In genomic region chr11:63906585-63906984, GRCh38 we compare ENCODE assay signal across 8 cellular contexts. TPM values are rescaled to one million over a fixed set of nuclear protein-coding genes. Genes with fewer than 3 reads are reported as not detected.
A peak's percentile ranks its signal among the peaks of the same experiment; 100 is the strongest.
DNase-seq lines count a peak whose midpoint lies in the region; ATAC-seq and TF ChIP-seq lines count a peak whose summit lies in the region.

No MANE protein-coding gene starts in this region.

- no peak overlapping the region for H2AK5ac ChIP-seq in neuronal stem cell (ENCODE audit: low read depth, low read length)

- H3K4me1 Mint-ChIP-seq in activated CD8-positive, alpha-beta T cell treated with anti-CD3 and anti-CD28 coated beads for 36 hours (ENCODE audit: low read depth) = peaks cover 2% of the 10 kb centered on the region

- H3K27me3 ChIP-seq in left ventricle myocardium inferior (ENCODE audit: low read depth) = no peaks in the 10 kb centered on the region
- no peaks in the 10 kb centered on the region for H3K27me3 ChIP-seq in foreskin keratinocyte
- H3K27me3 ChIP-seq in neuronal stem cell (ENCODE audit: control insufficient read depth in 3 of 3, insufficient read depth in 3 of 3, low read depth in 1 of 3, low read length in 3 of 3) = no peaks in the 10 kb centered on the region
- H3K27me3 ChIP-seq in suprapubic skin = no peaks in the 10 kb centered on the region

- no peak overlapping the region for H3K4me2 ChIP-seq in neuronal stem cell (ENCODE audit: insufficient read depth, low read length, poor library complexity, severe bottlenecking)

- H3K4me3 Mint-ChIP-seq in activated CD8-positive, alpha-beta T cell treated with anti-CD3 and anti-CD28 coated beads for 36 hours = no peak overlapping the region

- H3K36me3 Mint-ChIP-seq in activated CD8-positive, alpha-beta T cell treated with anti-CD3 and anti-CD28 coated beads for 36 hours (ENCODE audit: low read depth) = peaks cover 39% of the 10 kb centered on the region

- no peak overlapping the region for H3K9ac ChIP-seq in neuronal stem cell (ENCODE audit: low read depth, low read length, poor library complexity)

- WGBS in neuronal stem cell (ENCODE audit: extremely low coverage in 2 of 2, insufficient read length in 2 of 2, insufficient replicate concordance in 1 of 2), 2 donors = no CpG with 5 or more reads among the region's 7 CpGs
- 80% methylated on average over 6 of the region's 7 CpGs for WGBS in suprapubic skin

- H3K4me3 ChIP-seq in left ventricle myocardium inferior (no peak overlapping the region), neuronal stem cell (ENCODE audit: low read length in 2 of 2) (no peak overlapping the region), suprapubic skin (no peak overlapping the region)

- TF ChIP-seq CTCF in left ventricle myocardium inferior (IDR thresholded peaks at IDR 0.05; ENCODE audit: borderline replicate concordance) (peak; percentile 50), foreskin keratinocyte (conservative IDR thresholded peaks at IDR 0.05) (peak; percentile 32), suprapubic skin (IDR thresholded peaks at IDR 0.05) (peak in 1 of 2 donors; percentile 25)
- peak; percentile 59 for TF ChIP-seq CTCF in activated CD8-positive, alpha-beta T cell treated with anti-CD3 and anti-CD28 coated beads for 36 hours (IDR thresholded peaks at IDR 0.05)

- TF ChIP-seq POLR2A in suprapubic skin (IDR thresholded peaks at IDR 0.05) = no peak

- H3K36me3 ChIP-seq in left ventricle myocardium inferior (peaks cover 75% of the 10 kb centered on the region), neuronal stem cell (replicated peaks in 1 of 2; ENCODE audit: control insufficient read depth in 2 of 2, insufficient read depth in 2 of 2, low read length in 2 of 2) (peaks cover 36 to 82% of the 10 kb centered on the region in 2 donors), suprapubic skin (peaks cover 88% of the 10 kb centered on the region)

- H3K79me1 ChIP-seq in neuronal stem cell (ENCODE audit: low read depth, low read length) = peaks cover 11% of the 10 kb centered on the region

- no peak overlapping the region for H2BK12ac ChIP-seq in neuronal stem cell (ENCODE audit: low read length)

- H2AFZ ChIP-seq in neuronal stem cell (ENCODE audit: low read length) = no peak overlapping the region

- no peak overlapping the region for H3K4ac ChIP-seq in neuronal stem cell (ENCODE audit: low read length)

- TF ChIP-seq EP300 in suprapubic skin (IDR thresholded peaks at IDR 0.05) = no peak

- H2BK120ac ChIP-seq in neuronal stem cell (ENCODE audit: low read depth, low read length) = no peak overlapping the region

- intact Hi-C loops in left ventricle myocardium inferior (cut with micrococcal nuclease) = no loop called here
- intact Hi-C loops in left cardiac atrium (cut with DNase I) = no loop called here
- intact Hi-C loops in activated CD8-positive, alpha-beta T cell treated with anti-CD3 and anti-CD28 coated beads for 36 hours (cut with micrococcal nuclease) = no loop called here
- intact Hi-C loops in sciatic nerve (cut with DNase I) = no loop called here

- DNase-seq in left ventricle myocardium inferior = no peak
- no peak for DNase-seq in left cardiac atrium
- peak; percentile 70 for DNase-seq in activated CD8-positive, alpha-beta T cell treated with anti-CD3 and anti-CD28 coated beads for 36 hours
- no peak for DNase-seq in foreskin keratinocyte
- no peak for DNase-seq in neuronal stem cell (ENCODE audit: low spot score)
- no peak for DNase-seq in sciatic nerve (ENCODE audit: low spot score)
- DNase-seq in suprapubic skin (ENCODE audit: low spot score in 2 of 2) = no peak

- H3K4me1 ChIP-seq in left ventricle myocardium inferior (peaks cover 40% of the 10 kb centered on the region), foreskin keratinocyte (no peaks in the 10 kb centered on the region), neuronal stem cell (ENCODE audit: control insufficient read depth in 2 of 2, insufficient read depth in 1 of 2, low read depth in 1 of 2, low read length in 2 of 2) (peaks cover 32 to 39% of the 10 kb centered on the region in 2 donors), suprapubic skin (peaks cover 16% of the 10 kb centered on the region)

- H3K18ac ChIP-seq in neuronal stem cell (ENCODE audit: low read length) = no peak overlapping the region

- no peaks in the 10 kb centered on the region for H3K9me3 Mint-ChIP-seq in activated CD8-positive, alpha-beta T cell treated with anti-CD3 and anti-CD28 coated beads for 36 hours

- no peak overlapping the region for H4K8ac ChIP-seq in neuronal stem cell (ENCODE audit: low read depth, low read length)

- H2BK15ac ChIP-seq in neuronal stem cell (ENCODE audit: low read length) = no peak overlapping the region

- H2BK5ac ChIP-seq in neuronal stem cell (ENCODE audit: low read length) = no peak overlapping the region

- CTCF ChIA-PET in activated CD8-positive, alpha-beta T cell treated with anti-CD3 and anti-CD28 coated beads for 36 hours (lab: Charles Lee) = interaction anchor here (0.9 to 2.4 kb wide), 17 partner anchors 9 to 137 kb away, joined by 3 to 38 read pairs (median 4); partner anchors contain the start of genes MARK2 and RCOR2

- no peak overlapping the region for H4K91ac ChIP-seq in neuronal stem cell (ENCODE audit: low read depth, low read length, poor library complexity)

- POLR2A ChIA-PET in activated CD8-positive, alpha-beta T cell treated with anti-CD3 and anti-CD28 coated beads for 36 hours (lab: Charles Lee) = interaction anchor here (0.8 to 1.5 kb wide), 2 partner anchors 11 to 69 kb away, joined by 5 to 9 read pairs; partner anchors contain the start of gene RCOR2

- H3K9me3 ChIP-seq in left ventricle myocardium inferior (replicated peaks) (no peaks in the 10 kb centered on the region), neuronal stem cell (replicated peaks in 1 of 2; ENCODE audit: control insufficient read depth in 2 of 2, insufficient read depth in 1 of 2, low read depth in 1 of 2, low read length in 2 of 2) (no peaks in the 10 kb centered on the region), suprapubic skin (no peaks in the 10 kb centered on the region)

- no peak overlapping the region for H3K14ac ChIP-seq in neuronal stem cell (ENCODE audit: low read length)

- H3K27me3 Mint-ChIP-seq in activated CD8-positive, alpha-beta T cell treated with anti-CD3 and anti-CD28 coated beads for 36 hours = no peaks in the 10 kb centered on the region

- H3K23ac ChIP-seq in neuronal stem cell (ENCODE audit: low read depth, low read length, poor library complexity) = no peak overlapping the region

- H3K27ac ChIP-seq in left ventricle myocardium inferior (replicated peaks) = no peak overlapping the region
- no peak overlapping the region for H3K27ac ChIP-seq in foreskin keratinocyte
- no peak overlapping the region for H3K27ac ChIP-seq in neuronal stem cell (replicated peaks; ENCODE audit: low read length)
- H3K27ac ChIP-seq in suprapubic skin = no peak overlapping the region

- ATAC-seq in left cardiac atrium (no peak), foreskin keratinocyte (no peak), sciatic nerve (no peak), HG03565 (IDR thresholded peaks at IDR 0.05; ENCODE audit: unreplicated experiment) (no peak)
- ATAC-seq in activated CD8-positive, alpha-beta T cell treated with anti-CD3 and anti-CD28 coated beads for 36 hours = peak; percentile 74

- no peak overlapping the region for H3K27ac Mint-ChIP-seq in activated CD8-positive, alpha-beta T cell treated with anti-CD3 and anti-CD28 coated beads for 36 hours

RNA-seq across cellular contexts. Expression of gene RCOR2, which starts 10.4 kb away (rescaled TPM):
- 10.5 TPM for total RNA-seq in left ventricle myocardium inferior
- 1 to 10 TPM; 2.3 to 8.3 TPM for total RNA-seq in left cardiac atrium
- total RNA-seq in activated CD8-positive, alpha-beta T cell treated with anti-CD3 and anti-CD28 coated beads for 36 hours = 1 to 10 TPM in 1 of 2 experiments, under 1 TPM in 1; 0.61 to 2.1 TPM
- 1.5 and 1.8 TPM in 2 replicates for total RNA-seq in foreskin keratinocyte
- 1.7 and 1.8 TPM in 2 replicates for polyA plus RNA-seq in foreskin keratinocyte
- polyA plus RNA-seq in neuronal stem cell (2013, experiment 1 of 2) = 74.6 TPM
- 74.3 TPM for polyA plus RNA-seq in neuronal stem cell (2013, experiment 2 of 2)
- total RNA-seq in sciatic nerve = 0.40 TPM
- under 1 TPM in 2 of 4 donors, not detected in 2; 0.21 to 0.34 TPM for total RNA-seq in suprapubic skin

RNA-seq across cellular contexts. Expression of gene NAA40, which starts 32.2 kb away (rescaled TPM):
- total RNA-seq in left ventricle myocardium inferior (19.7 TPM), left cardiac atrium (10 to 100 TPM; 26.0 to 29.1 TPM), foreskin keratinocyte (16.2 and 20.1 TPM in 2 replicates), sciatic nerve (14.5 TPM), suprapubic skin (10 to 100 TPM in 1 of 4 donors, 1 to 10 TPM in 3; 5.4 to 19.2 (median 8.2) TPM)
- 10 to 100 TPM; 18.5 to 20.5 TPM for total RNA-seq in activated CD8-positive, alpha-beta T cell treated with anti-CD3 and anti-CD28 coated beads for 36 hours
- 8.1 and 10.0 TPM in 2 replicates for polyA plus RNA-seq in foreskin keratinocyte
- 15.2 TPM for polyA plus RNA-seq in neuronal stem cell (2013, experiment 1 of 2)
- polyA plus RNA-seq in neuronal stem cell (2013, experiment 2 of 2) = 15.8 TPM
